In the genomic region with DNA sequence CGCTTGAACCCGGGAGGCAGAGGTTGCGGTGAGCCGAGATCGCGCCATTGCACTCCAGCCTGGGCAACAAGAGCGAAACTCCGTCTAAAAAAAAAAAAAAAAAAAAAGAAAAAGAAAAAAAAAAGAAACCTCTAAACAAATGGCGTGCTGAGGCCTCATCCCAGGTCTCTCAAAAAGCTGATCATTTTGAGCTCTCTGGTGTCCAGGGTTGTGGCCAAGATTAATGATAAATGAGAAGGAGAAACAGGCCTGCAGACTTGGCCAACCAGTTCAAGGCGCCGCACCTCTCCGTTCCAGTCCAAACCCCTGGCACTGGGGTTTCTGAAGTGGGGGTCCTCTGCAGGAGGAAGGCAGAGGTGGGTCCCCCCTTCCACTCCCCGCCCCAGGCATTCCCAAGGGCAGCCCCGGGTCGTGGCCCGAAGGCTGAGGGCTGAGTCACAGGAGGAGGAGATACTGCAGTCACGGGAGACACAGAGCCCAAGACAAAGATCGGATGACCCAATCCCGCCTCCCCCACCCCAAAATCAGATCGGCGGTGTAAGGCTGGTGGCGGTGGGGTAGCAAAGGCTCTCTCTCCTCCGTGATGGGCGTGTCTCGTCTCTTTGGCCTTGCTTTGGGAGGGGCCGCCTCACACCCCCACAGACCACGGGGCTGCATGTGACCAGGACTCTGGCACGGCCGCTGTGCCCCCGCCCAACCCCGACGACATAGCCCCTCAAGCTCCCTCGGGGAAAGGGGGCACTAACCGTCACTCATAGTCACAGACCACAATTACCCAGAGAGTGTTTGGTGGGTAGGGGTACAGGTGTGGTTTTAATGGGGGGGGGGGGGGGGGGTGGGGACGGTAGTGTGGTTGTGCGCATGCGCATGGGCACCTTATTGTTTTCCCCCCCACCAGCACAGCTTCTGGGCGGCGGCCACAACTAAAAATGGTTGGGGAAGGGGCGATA, we compare ENCODE assay signal across 8 cellular contexts. TPM values are rescaled to one million over a fixed set of nuclear protein-coding genes. Genes with fewer than 3 reads are reported as not detected.
DNase-seq lines count a peak whose midpoint lies in the region; ATAC-seq, FAIRE-seq and TF ChIP-seq lines count a peak whose summit lies in the region.

No MANE protein-coding gene starts in this region.

- peaks cover 18% of the 10 kb centered on the region for H3K4me1 ChIP-seq in HUES64 (ENCODE audit: insufficient read depth, low read length)
- H3K4me1 ChIP-seq in colonic mucosa, result no peaks in the 10 kb centered on the region
- H3K4me1 ChIP-seq in kidney (ENCODE audit: control insufficient read depth in 1 of 2, insufficient read depth in 1 of 2, low read depth in 1 of 2, low read length in 2 of 2), result peaks cover 0 to 14% of the 10 kb centered on the region in 2 donors

- DNase-seq in DMS79 (lab: John Stamatoyannopoulos, UW) (peak; percentile 36), SW480 (ENCODE audit: low spot score) (peak; percentile 55), colonic mucosa (peak; percentile 69), kidney (peak; percentile 91), DMS153 treated with DMSO at 0.1 percent for 48 hours (lab: John Stamatoyannopoulos, UW; ENCODE audit: unreplicated experiment) (no peak)
- peak; percentile 19 to 35 for DNase-seq in stimulated activated CD4-positive, alpha-beta T cell treated with anti-CD3 and anti-CD28 coated beads, Interleukin-4, amount 100 ng/mL, for 4 hours

- no peaks in the 10 kb centered on the region for H3K27me3 ChIP-seq in HUES64 (ENCODE audit: insufficient read depth, low read length)
- H3K27me3 ChIP-seq in colonic mucosa, result no peaks in the 10 kb centered on the region

- 6% methylated on average over 27 of the region's 40 CpGs for WGBS in HUES64

- TF ChIP-seq CTCF in colonic mucosa (IDR thresholded peaks at IDR 0.05), result no peak
- TF ChIP-seq CTCF in kidney (IDR thresholded peaks at IDR 0.05; ENCODE audit: borderline replicate concordance, extremely low read depth, insufficient read depth), result no peak

- ATAC-seq in GM21619 (IDR thresholded peaks at IDR 0.05; ENCODE audit: unreplicated experiment), result no peak

- H3K9ac ChIP-seq in HUES64 (ENCODE audit: low read depth, low read length), result peak overlapping the region; percentile 80
- peak overlapping the region; percentile 90 to 97 for H3K9ac ChIP-seq in colonic mucosa (ENCODE audit: low read depth in 2 of 2, low read length in 2 of 2)
- H3K9ac ChIP-seq in kidney (ENCODE audit: low read length in 2 of 2), result peak overlapping the region; percentile 60 to 78

- peaks cover 30% of the 10 kb centered on the region for H3K36me3 ChIP-seq in HUES64 (ENCODE audit: insufficient read depth, low read length)
- no peaks in the 10 kb centered on the region for H3K36me3 ChIP-seq in colonic mucosa
- H3K36me3 ChIP-seq in kidney (ENCODE audit: control insufficient read depth in 1 of 2, insufficient read depth in 2 of 2, low read length in 2 of 2), result no peaks in the 10 kb centered on the region

- H3K27ac ChIP-seq in HUES64 (ENCODE audit: low read depth, low read length) (peak overlapping the region; percentile 76), colonic mucosa (peak overlapping the region; percentile 83), kidney (ENCODE audit: low read depth in 2 of 2, low read length in 2 of 2) (peak overlapping the region; percentile 88 to 94)

- intact Hi-C loops in colonic mucosa (cut with DNase I) (loop anchor here (10.0 kb wide), 2 partner anchors 294 to 324 kb away; no protein-coding TSS in a partner anchor), kidney (cut with DNase I) (no loop called here)

- no peak for FAIRE-seq in kidney (lab: Jason Lieb, UNC)

- peak overlapping the region; percentile 96 for H3K4me3 ChIP-seq in HUES64 (ENCODE audit: low read length)
- H3K4me3 ChIP-seq in colonic mucosa, result peak overlapping the region; percentile 99
- peak overlapping the region; percentile 83 to 85 for H3K4me3 ChIP-seq in kidney (ENCODE audit: low read length in 2 of 2)

- no peaks in the 10 kb centered on the region for H3K9me3 ChIP-seq in HUES64 (ENCODE audit: insufficient read depth, low read depth, low read length)
- H3K9me3 ChIP-seq in colonic mucosa, result no peaks in the 10 kb centered on the region
- H3K9me3 ChIP-seq in kidney (ENCODE audit: control insufficient read depth in 1 of 2, low read length in 2 of 2), result no peaks in the 10 kb centered on the region

RNA-seq across cellular contexts. Expression of a gene that starts 1.1 kb away (rescaled TPM):
- polyA plus RNA-seq in HUES64 (2013, experiment 1 of 2), result 114 TPM
- polyA plus RNA-seq in HUES64 (2013, experiment 2 of 2), result 125 TPM
- 10 to 100 TPM; 33.2 to 61.5 TPM for total RNA-seq in colonic mucosa
- 133 TPM for total RNA-seq in kidney
- polyA plus RNA-seq in kidney (ENCODE audit: insufficient read depth, low read depth, low replicate concordance), result 119 TPM

RNA-seq across cellular contexts. Expression of a gene that starts 4.0 kb away (rescaled TPM):
- polyA plus RNA-seq in HUES64 (2013, experiment 1 of 2), result 28.0 TPM
- polyA plus RNA-seq in HUES64 (2013, experiment 2 of 2), result 30.6 TPM
- under 1 TPM; 0.30 to 0.56 TPM for total RNA-seq in colonic mucosa
- 0.63 TPM for total RNA-seq in kidney
- 2.3 TPM for polyA plus RNA-seq in kidney (ENCODE audit: insufficient read depth, low read depth, low replicate concordance)

RNA-seq across cellular contexts. Expression of a gene that starts 14.5 kb away (rescaled TPM):
- 1.8 TPM for polyA plus RNA-seq in HUES64 (2013, experiment 1 of 2)
- polyA plus RNA-seq in HUES64 (2013, experiment 2 of 2), result 1.9 TPM
- total RNA-seq in colonic mucosa, result 10 to 100 TPM; 25.9 to 27.9 TPM
- 41.4 TPM for total RNA-seq in kidney
- polyA plus RNA-seq in kidney (ENCODE audit: insufficient read depth, low read depth, low replicate concordance), result 58.6 TPM

RNA-seq across cellular contexts. Expression of a gene that starts 22.8 kb away (rescaled TPM):
- polyA plus RNA-seq in HUES64 (2013, experiment 1 of 2), result 2,026 TPM
- 1,998 TPM for polyA plus RNA-seq in HUES64 (2013, experiment 2 of 2)
- 100 to 1,000 TPM; 707 to 851 TPM for total RNA-seq in colonic mucosa
- total RNA-seq in kidney, result 759 TPM
- 1,823 TPM for polyA plus RNA-seq in kidney (ENCODE audit: insufficient read depth, low read depth, low replicate concordance)

RNA-seq across cellular contexts. Expression of a gene that starts 40.7 kb away (rescaled TPM):
- polyA plus RNA-seq in HUES64 (2013, experiment 1 of 2), result 9.1 TPM
- polyA plus RNA-seq in HUES64 (2013, experiment 2 of 2), result 8.1 TPM
- 10 to 100 TPM; 18.7 to 22.3 TPM for total RNA-seq in colonic mucosa
- total RNA-seq in kidney, result 19.5 TPM
- 10.1 TPM for polyA plus RNA-seq in kidney (ENCODE audit: insufficient read depth, low read depth, low replicate concordance)
